39 cellular contexts compared by ENCODE assay signal in genomic region chr18:45151645-45152044, GRCh38.
"Had no signal": no experiment of that assay in that cellular context is flagged by ENCODE, and none has a peak within 500 bp of the region (broad histone marks: within the 10 kb centered on the region; RNA-seq: fewer than 3 reads in every experiment).

No MANE protein-coding gene starts in this region.

- H3K9me3 ChIP-seq: adrenal gland, ascending aorta, body of pancreas, breast epithelium had no signal

- H3K4me1 ChIP-seq: adrenal gland, ascending aorta, body of pancreas, breast epithelium had no signal

- H3K4me3 Mint-ChIP-seq: activated naive CD4-positive, alpha-beta T cell treated with anti-CD3 and anti-CD28 coated beads for 36 hours; activated naive CD4-positive, alpha-beta T cell treated with anti-CD3 and anti-CD28 coated beads, Interleukin-2, amount 50 U/mL, for 24 hours; activated naive CD8-positive, alpha-beta T cell; activated naive CD8-positive, alpha-beta T cell treated with anti-CD3 and anti-CD28 coated beads for 36 hours; activated naive CD8-positive, alpha-beta T cell treated with anti-CD3 and anti-CD28 coated beads, Interleukin-2, amount 10 ng/mL, durations not matched to agents 7 days and 5 days; activated naive CD8-positive, alpha-beta T cell treated with anti-CD3 and anti-CD28 coated beads, Interleukin-2, amount 50 U/mL, for 24 hours; activated T-cell treated with anti-CD3 and anti-CD28 coated beads, Interleukin-2, amount 50 U/mL, for 24 hours; activated T-cell treated with anti-CD3 and anti-CD28 coated beads, Interleukin-2, amount 50 U/mL, for 4 hours; activated T-cell treated with anti-CD3 and anti-CD28 coated beads, Interleukin-2, amount 50 U/mL, for 72 hours; activated T-helper 1 cell treated with anti-CD3 and anti-CD28 coated beads, Interleukin-12 subunit alpha, Interleukin-12 subunit beta, Interleukin-2, Interleukin-4 antibody, amounts not matched to agents 30 ng/mL and 10 ng/mL and 1 ng/mL, durations not matched to agents 14 hours and 24 hours and 36 hours; activated T-helper 17 cell treated with anti-CD3 and anti-CD28 coated beads, Interleukin-2, amount 50 U/mL, for 72 hours; brain; central memory CD8-positive, alpha-beta T cell had no signal

- H3K9me3 Mint-ChIP-seq: activated naive CD4-positive, alpha-beta T cell treated with anti-CD3 and anti-CD28 coated beads for 36 hours; activated naive CD4-positive, alpha-beta T cell treated with anti-CD3 and anti-CD28 coated beads, Interleukin-2, amount 50 U/mL, for 72 hours; activated naive CD8-positive, alpha-beta T cell treated with anti-CD3 and anti-CD28 coated beads for 36 hours; activated naive CD8-positive, alpha-beta T cell treated with anti-CD3 and anti-CD28 coated beads, Interleukin-2, amount 10 ng/mL, durations not matched to agents 7 days and 5 days; activated T-cell treated with anti-CD3 and anti-CD28 coated beads, Interleukin-2, amount 50 U/mL, for 24 hours; activated T-cell treated with anti-CD3 and anti-CD28 coated beads, Interleukin-2, amount 50 U/mL, for 4 hours; activated T-cell treated with anti-CD3 and anti-CD28 coated beads, Interleukin-2, amount 50 U/mL, for 72 hours; activated T-helper 1 cell treated with anti-CD3 and anti-CD28 coated beads, Interleukin-12 subunit alpha, Interleukin-12 subunit beta, Interleukin-2, Interleukin-4 antibody, amounts not matched to agents 30 ng/mL and 10 ng/mL and 1 ng/mL, durations not matched to agents 14 hours and 24 hours and 36 hours; activated T-helper 17 cell treated with anti-CD3 and anti-CD28 coated beads, Interleukin-2, amount 50 U/mL, for 72 hours; activated T-helper 2 cell treated with anti-CD3 and anti-CD28 coated beads, Interferon-gamma antibody, Interleukin-2, Interleukin-4, amounts not matched to agents 10 μg/mL and 5 μg/mL and 100 μg/mL, durations not matched to agents 14 hours and 24 hours and 36 hours; central memory CD8-positive, alpha-beta T cell had no signal

- H3K36me3 Mint-ChIP-seq: activated naive CD4-positive, alpha-beta T cell treated with anti-CD3 and anti-CD28 coated beads, Interleukin-2, amount 50 U/mL, for 24 hours; activated naive CD4-positive, alpha-beta T cell treated with anti-CD3 and anti-CD28 coated beads, Interleukin-2, amount 50 U/mL, for 72 hours; activated naive CD8-positive, alpha-beta T cell; activated naive CD8-positive, alpha-beta T cell treated with anti-CD3 and anti-CD28 coated beads for 36 hours; activated naive CD8-positive, alpha-beta T cell treated with anti-CD3 and anti-CD28 coated beads, Interleukin-2, amount 10 ng/mL, durations not matched to agents 7 days and 5 days; brain had no signal

- H3K27me3 ChIP-seq: adrenal gland, ascending aorta, body of pancreas, brain microvascular endothelial cell, breast epithelium, cardiac muscle cell had no signal

- ATAC-seq: activated naive CD4-positive, alpha-beta T cell treated with anti-CD3 and anti-CD28 coated beads, Interleukin-2, amount 50 U/mL, for 72 hours; activated naive CD8-positive, alpha-beta T cell treated with anti-CD3 and anti-CD28 coated beads, Interleukin-2, amount 50 U/mL, for 24 hours; activated T-cell treated with anti-CD3 and anti-CD28 coated beads, Interleukin-2, amount 50 U/mL, for 4 hours; activated T-cell treated with anti-CD3 and anti-CD28 coated beads, Interleukin-2, amount 50 U/mL, for 72 hours; activated T-helper 17 cell treated with anti-CD3 and anti-CD28 coated beads, Interleukin-2, amount 50 U/mL, for 72 hours; body of pancreas had no signal

- H3K27ac ChIP-seq: adrenal gland, ascending aorta, body of pancreas, brain microvascular endothelial cell, breast epithelium, cardiac muscle cell had no signal

- DNase-seq: activated effector memory CD4-positive, alpha-beta T cell treated with anti-CD3 and anti-CD28 coated beads, Interleukin-2, amount 50 U/mL, for 16 hours; activated effector memory CD4-positive, alpha-beta T cell treated with Interleukin-2 at 50 U/mL for 16 hours; activated gamma-delta T cell; activated gamma-delta T cell treated with Interleukin-2 at 50 U/mL for 16 hours; activated naive CD4-positive, alpha-beta T cell; activated naive CD4-positive, alpha-beta T cell treated with anti-CD3 and anti-CD28 coated beads for 36 hours; activated naive CD4-positive, alpha-beta T cell treated with anti-CD3 and anti-CD28 coated beads, Interleukin-2, amount 50 U/mL, for 16 hours; activated naive CD4-positive, alpha-beta T cell treated with Interleukin-2 at 50 U/mL for 16 hours; activated naive CD8-positive, alpha-beta T cell treated with anti-CD3 and anti-CD28 coated beads for 36 hours; activated naive CD8-positive, alpha-beta T cell treated with anti-CD3 and anti-CD28 coated beads, Interleukin-2, amount 10 ng/mL, durations not matched to agents 7 days and 5 days; activated naive CD8-positive, alpha-beta T cell treated with anti-CD3 and anti-CD28 coated beads, Interleukin-2, amount 50 U/mL, for 24 hours; activated T-cell treated with anti-CD3 and anti-CD28 coated beads for 4 hours; activated T-cell treated with anti-CD3 and anti-CD28 coated beads, Interleukin-2, amount 50 U/mL, for 1 hour; activated T-cell treated with anti-CD3 and anti-CD28 coated beads, Interleukin-2, amount 50 U/mL, for 24 hours; activated T-cell treated with anti-CD3 and anti-CD28 coated beads, Interleukin-2, amount 50 U/mL, for 4 hours; activated T-cell treated with anti-CD3 and anti-CD28 coated beads, Interleukin-2, amount 50 U/mL, for 48 hours; activated T-cell treated with anti-CD3 and anti-CD28 coated beads, Interleukin-2, amount 50 U/mL, for 72 hours; adrenal gland; amniotic stem cell; amygdala; anterior cingulate cortex; aorta; body of pancreas; brain microvascular endothelial cell; caudate nucleus; central memory CD4-positive, alpha-beta T cell; cerebellar nuclear complex had no signal

- H3K4me3 ChIP-seq: adrenal gland, ascending aorta, body of pancreas, breast epithelium, cardiac muscle cell had no signal

- H3K36me3 ChIP-seq: adrenal gland, ascending aorta, brain microvascular endothelial cell, breast epithelium, cardiac muscle cell had no signal

- H3K27me3 Mint-ChIP-seq: activated naive CD4-positive, alpha-beta T cell treated with anti-CD3 and anti-CD28 coated beads, Interleukin-2, amount 50 U/mL, for 24 hours; activated naive CD8-positive, alpha-beta T cell; activated naive CD8-positive, alpha-beta T cell treated with anti-CD3 and anti-CD28 coated beads for 36 hours; activated naive CD8-positive, alpha-beta T cell treated with anti-CD3 and anti-CD28 coated beads, Interleukin-2, amount 10 ng/mL, durations not matched to agents 7 days and 5 days; activated naive CD8-positive, alpha-beta T cell treated with anti-CD3 and anti-CD28 coated beads, Interleukin-2, amount 50 U/mL, for 24 hours; activated T-cell treated with anti-CD3 and anti-CD28 coated beads, Interleukin-2, amount 50 U/mL, for 24 hours; brain had no signal

- FAIRE-seq: bronchial epithelial cell had no signal

- H3K27ac Mint-ChIP-seq: activated naive CD4-positive, alpha-beta T cell treated with anti-CD3 and anti-CD28 coated beads for 36 hours; activated naive CD4-positive, alpha-beta T cell treated with anti-CD3 and anti-CD28 coated beads, Interleukin-2, amount 50 U/mL, for 24 hours; activated naive CD4-positive, alpha-beta T cell treated with anti-CD3 and anti-CD28 coated beads, Interleukin-2, amount 50 U/mL, for 72 hours; activated naive CD8-positive, alpha-beta T cell; activated naive CD8-positive, alpha-beta T cell treated with anti-CD3 and anti-CD28 coated beads for 36 hours; activated naive CD8-positive, alpha-beta T cell treated with anti-CD3 and anti-CD28 coated beads, Interleukin-2, amount 10 ng/mL, durations not matched to agents 7 days and 5 days; activated naive CD8-positive, alpha-beta T cell treated with anti-CD3 and anti-CD28 coated beads, Interleukin-2, amount 50 U/mL, for 24 hours; activated T-cell treated with anti-CD3 and anti-CD28 coated beads, Interleukin-2, amount 50 U/mL, for 24 hours; activated T-cell treated with anti-CD3 and anti-CD28 coated beads, Interleukin-2, amount 50 U/mL, for 72 hours; activated T-helper 1 cell treated with anti-CD3 and anti-CD28 coated beads, Interleukin-12 subunit alpha, Interleukin-12 subunit beta, Interleukin-2, Interleukin-4 antibody, amounts not matched to agents 30 ng/mL and 10 ng/mL and 1 ng/mL, durations not matched to agents 14 hours and 24 hours and 36 hours; activated T-helper 17 cell treated with anti-CD3 and anti-CD28 coated beads, Interleukin-2, amount 50 U/mL, for 72 hours; activated T-helper 2 cell treated with anti-CD3 and anti-CD28 coated beads, Interferon-gamma antibody, Interleukin-2, Interleukin-4, amounts not matched to agents 10 μg/mL and 5 μg/mL and 100 μg/mL, durations not matched to agents 14 hours and 24 hours and 36 hours; brain had no signal

- H3K4me1 Mint-ChIP-seq: activated naive CD4-positive, alpha-beta T cell treated with anti-CD3 and anti-CD28 coated beads, Interleukin-2, amount 50 U/mL, for 24 hours; activated naive CD8-positive, alpha-beta T cell treated with anti-CD3 and anti-CD28 coated beads for 36 hours; activated naive CD8-positive, alpha-beta T cell treated with anti-CD3 and anti-CD28 coated beads, Interleukin-2, amount 10 ng/mL, durations not matched to agents 7 days and 5 days; activated naive CD8-positive, alpha-beta T cell treated with anti-CD3 and anti-CD28 coated beads, Interleukin-2, amount 50 U/mL, for 24 hours; activated T-helper 17 cell treated with anti-CD3 and anti-CD28 coated beads, Interleukin-2, amount 50 U/mL, for 72 hours; brain; central memory CD8-positive, alpha-beta T cell had no signal
